ENCODE assay signal across 32 cellular contexts in the genomic region with DNA sequence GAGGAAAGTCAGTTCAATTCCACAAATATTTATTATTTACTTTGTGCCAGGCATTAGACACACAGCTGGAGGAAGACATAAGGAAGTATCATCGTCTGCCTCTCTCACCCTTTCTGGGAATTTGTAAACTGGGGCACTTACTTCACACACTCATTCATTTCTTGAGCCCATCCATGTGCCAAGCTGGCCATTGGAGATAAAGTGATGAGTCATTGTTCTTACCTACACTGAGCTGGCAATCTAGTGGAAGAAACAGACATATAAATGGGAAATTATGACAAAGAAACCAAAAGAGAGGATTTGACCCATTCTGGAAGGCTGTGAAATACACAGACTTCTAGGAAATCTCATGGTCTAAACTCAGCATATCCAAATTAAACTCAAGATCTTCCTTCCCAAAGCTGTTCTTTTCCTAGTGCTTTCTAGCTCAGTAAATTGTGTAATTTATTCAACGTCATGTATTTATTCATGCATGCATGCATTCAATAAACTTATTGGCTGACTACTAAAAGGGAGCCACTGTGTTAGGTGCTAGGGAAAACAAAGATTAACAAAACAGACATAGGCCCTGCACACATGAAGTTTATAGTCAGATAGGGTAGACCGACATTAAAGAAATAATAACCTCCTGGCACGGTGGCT.
A peak's percentile ranks its signal among the peaks of the same experiment; 100 is the strongest.
DNase-seq lines count a peak whose midpoint lies in the region; ATAC-seq, FAIRE-seq and TF ChIP-seq lines count a peak whose summit lies in the region.
"Had no signal": no experiment of that assay in that cellular context is flagged by ENCODE, and none has a peak within 500 bp of the region (broad histone marks: within the 10 kb centered on the region; RNA-seq: fewer than 3 reads in every experiment).

No MANE protein-coding gene starts in this region.

- no peaks in the 10 kb centered on the region for H3K23me2 ChIP-seq in H1 (ENCODE audit: low read depth, low read length)

- peak overlapping the region; percentile 30 for H3K27ac Mint-ChIP-seq in nephron progenitor cell
- H3K27ac Mint-ChIP-seq: activated CD8-positive, alpha-beta T cell treated with anti-CD3 and anti-CD28 coated beads, Interleukin-2, amount 10 ng/mL, durations not matched to agents 7 days and 5 days; activated naive CD4-positive, alpha-beta T cell treated with anti-CD3 and anti-CD28 coated beads, Interleukin-2, amount 50 U/mL, for 72 hours; CD4-positive, alpha-beta T cell; stimulated activated naive CD8-positive, alpha-beta T cell treated with anti-CD3 and anti-CD28 coated beads, Interleukin-15, Interleukin-2, amounts not matched to agents 100 ng/mL and 50 ng/mL, for 24 hours had no signal

- H3K4me3 ChIP-seq in H1 (ENCODE audit: extremely low read depth in 1 of 4, insufficient read depth in 2 of 4, low read depth in 3 of 4, low read length in 4 of 4): no peak overlapping the region
- H3K4me3 ChIP-seq: cardiac muscle cell, colonic mucosa, esophagus squamous epithelium, gastrocnemius medialis, hepatocyte, thoracic aorta, vagina had no signal

- no peak overlapping the region for H2BK12ac ChIP-seq in H1 (ENCODE audit: low read depth, low read length)

- no peak overlapping the region for H2BK120ac ChIP-seq in H1 (replicated peaks; ENCODE audit: low read depth, low read length)

- H3K4me1 Mint-ChIP-seq in nephron progenitor cell: peaks cover 11% of the 10 kb centered on the region
- H3K4me1 Mint-ChIP-seq: naive B cell had no signal

- no peaks in the 10 kb centered on the region for H3K27me3 ChIP-seq in H1 (replicated peaks in 1 of 4; ENCODE audit: control insufficient read depth in 3 of 4, extremely low read depth in 1 of 4, insufficient read depth in 3 of 4, low read length in 3 of 4)
- H3K27me3 ChIP-seq: cardiac muscle cell, colonic mucosa, esophagus squamous epithelium, gastrocnemius medialis, hepatocyte, vagina had no signal

- H3K4ac ChIP-seq in H1 (replicated peaks; ENCODE audit: insufficient read length, low read depth, low read length): no peak overlapping the region

- H3K9me3 ChIP-seq in H1 (ENCODE audit: insufficient read depth in 2 of 2, low read depth in 1 of 2, low read length in 1 of 2): no peaks in the 10 kb centered on the region
- H3K9me3 ChIP-seq: colonic mucosa, esophagus squamous epithelium, gastrocnemius medialis, thoracic aorta, vagina had no signal

- no peak overlapping the region for H3K4me2 ChIP-seq in H1 (ENCODE audit: insufficient read depth in 1 of 2, low read depth in 2 of 2, low read length in 2 of 2)
- H3K4me2 ChIP-seq: hepatocyte had no signal

- H2AK5ac ChIP-seq in H1 (ENCODE audit: low read depth, low read length): no peak overlapping the region

- no peak for TF ChIP-seq POLR2A in H54 (IDR thresholded peaks at IDR 0.05; ENCODE audit: low read depth, low read length)
- no peak for TF ChIP-seq POLR2A in H1 (IDR thresholded peaks at IDR 0.05; ENCODE audit: control extremely low read depth in 1 of 2, low read depth in 2 of 2, low read length in 2 of 2)

- no peak overlapping the region for H3K56ac ChIP-seq in H1 (replicated peaks; ENCODE audit: insufficient read length, low read depth, low read length)

- no peaks in the 10 kb centered on the region for H3K79me2 ChIP-seq in H1 (ENCODE audit: control insufficient read depth in 1 of 2, insufficient read depth in 2 of 2, low read length in 2 of 2)

- H3K14ac ChIP-seq in H1 (ENCODE audit: insufficient read length): no peak overlapping the region

- H4K8ac ChIP-seq in H1 (ENCODE audit: extremely low read depth, insufficient read depth, low read length): no peak overlapping the region

- no peak overlapping the region for H4K91ac ChIP-seq in H1 (replicated peaks; ENCODE audit: insufficient read length, low read length)

- CTCF ChIA-PET in H1 (lab: Charles Lee; ENCODE audit: partially characterized antibody): interaction anchor here (0.7 to 1.3 kb wide), 3 partner anchors 62 to 1626 kb away, joined by 3 to 4 read pairs (median 3); no protein-coding TSS in a partner anchor

- no peak overlapping the region for H2BK15ac ChIP-seq in H1 (ENCODE audit: low read length)

- TF ChIP-seq CTCF in H1 (IDR thresholded peaks at IDR 0.05; ENCODE audit: control extremely low read depth in 1 of 3, insufficient read depth in 1 of 3, low read depth in 1 of 3, low read length in 3 of 3): no peak
- TF ChIP-seq CTCF in nephron progenitor cell (IDR thresholded peaks at IDR 0.05): no peak

- no peak overlapping the region for H3K23ac ChIP-seq in H1 (ENCODE audit: insufficient read length)

- H3K9me3 Mint-ChIP-seq in nephron progenitor cell: no peaks in the 10 kb centered on the region
- H3K9me3 Mint-ChIP-seq: activated naive CD4-positive, alpha-beta T cell treated with anti-CD3 and anti-CD28 coated beads, Interleukin-2, amount 50 U/mL, for 72 hours; CD4-positive, alpha-beta T cell; stimulated activated naive CD8-positive, alpha-beta T cell treated with anti-CD3 and anti-CD28 coated beads, Interleukin-15, Interleukin-2, amounts not matched to agents 100 ng/mL and 50 ng/mL, for 24 hours had no signal

- H2AFZ ChIP-seq in H1 (ENCODE audit: low read length): no peak overlapping the region
- H2AFZ ChIP-seq: hepatocyte had no signal

- no peak overlapping the region for H4K5ac ChIP-seq in H1 (ENCODE audit: insufficient read length, low read depth, low read length)

- DNase-seq in H54 (ENCODE audit: insufficient read length, low spot score): no peak
- DNase-seq in RCC 7860 (ENCODE audit: low spot score): peak; percentile 46
- no peak for DNase-seq in H1 (ENCODE audit: low read depth in 1 of 2, low spot score in 2 of 2)
- no peak for DNase-seq in nephron progenitor cell
- no peak for DNase-seq in AG08395 (ENCODE audit: low spot score)
- no peak for DNase-seq in AG08396 (ENCODE audit: low spot score)
- no peak for DNase-seq in NCI-H2227 treated with DMSO at 0.1 percent for 48 hours (lab: John Stamatoyannopoulos, UW)
- DNase-seq: activated CD8-positive, alpha-beta T cell treated with anti-CD3 and anti-CD28 coated beads, Interleukin-2, amount 10 ng/mL, durations not matched to agents 7 days and 5 days; AML-193; anterior cingulate cortex; CD4-positive, alpha-beta T cell; colonic mucosa; effector memory CD4-positive, alpha-beta T cell; esophagus squamous epithelium; gastrocnemius medialis; KBM-7; naive B cell; NCI-H1417 treated with DMSO at 0.1 percent for 48 hours; NCI-H2081 treated with DMSO at 0.1 percent for 48 hours; NCI-H446 treated with DMSO at 0.1 percent for 48 hours; SHP77; SW 1271; T1000 had no signal

- no peak for TF ChIP-seq EP300 in H1 (IDR thresholded peaks at IDR 0.05; ENCODE audit: borderline replicate concordance in 1 of 2, low read depth in 2 of 2, low read length in 2 of 2)

- no peak overlapping the region for H3K18ac ChIP-seq in H1 (ENCODE audit: extremely low read depth, low read length)

- no peaks in the 10 kb centered on the region for H3K27me3 Mint-ChIP-seq in nephron progenitor cell (ENCODE audit: low read depth, poor library complexity)

- no peaks in the 10 kb centered on the region for H3K4me1 ChIP-seq in H1 (replicated peaks in 1 of 4; ENCODE audit: control insufficient read depth in 3 of 4, insufficient read depth in 4 of 4, low read length in 3 of 4)
- H3K4me1 ChIP-seq: colonic mucosa, esophagus squamous epithelium, gastrocnemius medialis, vagina had no signal

- H4K20me1 ChIP-seq in H1 (replicated peaks in 1 of 2; ENCODE audit: control insufficient read depth in 1 of 2, insufficient read depth in 2 of 2, low read length in 2 of 2): no peaks in the 10 kb centered on the region

- H3K4me3 Mint-ChIP-seq in nephron progenitor cell: no peak overlapping the region
- H3K4me3 Mint-ChIP-seq: activated CD8-positive, alpha-beta T cell treated with anti-CD3 and anti-CD28 coated beads, Interleukin-2, amount 10 ng/mL, durations not matched to agents 7 days and 5 days; CD4-positive, alpha-beta T cell; naive B cell; stimulated activated naive CD8-positive, alpha-beta T cell treated with anti-CD3 and anti-CD28 coated beads, Interleukin-15, Interleukin-2, amounts not matched to agents 100 ng/mL and 50 ng/mL, for 24 hours had no signal

- TF ChIP-seq RAD21 in H1 (IDR thresholded peaks at IDR 0.05 in 1 of 2, conservative IDR thresholded peaks at IDR 0.05 in 1 of 2; ENCODE audit: low read depth in 2 of 2, low read length in 2 of 2): no peak

- H3K9ac ChIP-seq in H1 (replicated peaks in 1 of 4; ENCODE audit: extremely low read depth in 1 of 4, low read depth in 3 of 4, low read length in 3 of 4): no peak overlapping the region

- no peaks in the 10 kb centered on the region for H3K36me3 Mint-ChIP-seq in nephron progenitor cell (ENCODE audit: low read depth)
- H3K36me3 Mint-ChIP-seq: activated naive CD4-positive, alpha-beta T cell treated with anti-CD3 and anti-CD28 coated beads, Interleukin-2, amount 50 U/mL, for 72 hours; naive B cell had no signal

- POLR2A ChIA-PET in H1 (lab: Charles Lee; ENCODE audit: partially characterized antibody): no interaction called here

- H3K79me1 ChIP-seq in H1 (ENCODE audit: low read depth, low read length): no peaks in the 10 kb centered on the region

- WGBS in H1 (ENCODE audit: extremely low coverage in 1 of 2, insufficient coverage in 1 of 2, insufficient read length in 1 of 2, insufficient replicate concordance in 2 of 2, low coverage in 1 of 2, low lambda C conversion rate in 2 of 2, missing lambda C conversion rate in 1 of 2), 2 experiments: 86% methylated on average over 4 of the region's 4 CpGs; no CpG with 5 or more reads in 1 of the 2 experiments

- ATAC-seq in GM19351 (IDR thresholded peaks at IDR 0.05; ENCODE audit: unreplicated experiment): no peak
- ATAC-seq: activated CD4-positive, CD25-positive, alpha-beta regulatory T cell treated with anti-CD3 and anti-CD28 coated beads, Interleukin-2, amount 50 U/mL, for 24 hours; activated CD8-positive, alpha-beta T cell treated with anti-CD3 and anti-CD28 coated beads, Interleukin-2, amount 10 ng/mL, durations not matched to agents 7 days and 5 days; activated naive CD4-positive, alpha-beta T cell treated with anti-CD3 and anti-CD28 coated beads, Interleukin-2, amount 50 U/mL, for 72 hours; left lobe of liver had no signal

- FAIRE-seq in H54 (lab: Jason Lieb, UNC): peak; percentile 62
- FAIRE-seq in RCC 7860 (lab: Jason Lieb, UNC): peak; percentile 81
- FAIRE-seq in H1 (lab: Jason Lieb, UNC): no peak

- no peak overlapping the region for H3K27ac ChIP-seq in H1 (ENCODE audit: low read depth, low read length)
- H3K27ac ChIP-seq: cardiac muscle cell, colonic mucosa, esophagus squamous epithelium, gastrocnemius medialis, hepatocyte, thoracic aorta, vagina had no signal

- no peaks in the 10 kb centered on the region for H3K36me3 ChIP-seq in H1 (ENCODE audit: control insufficient read depth in 2 of 4, insufficient read depth in 4 of 4, low read length in 3 of 4)
- H3K36me3 ChIP-seq: colonic mucosa, gastrocnemius medialis, thoracic aorta, vagina had no signal

- no peak overlapping the region for H2BK5ac ChIP-seq in H1 (ENCODE audit: low read depth, low read length)

- no peak overlapping the region for H2BK20ac ChIP-seq in H1 (ENCODE audit: low read length)

TF ChIP-seq in H1, 55 proteins besides CTCF, POLR2A, EP300 and RAD21 (continues in another document):
- no peak for TF ChIP-seq GABPA (IDR thresholded peaks at IDR 0.05; ENCODE audit: borderline replicate concordance, insufficient read depth, low read length)
